13 cellular contexts compared by ENCODE assay signal in genomic region chr1:11920239-11920903, GRCh38. TPM values are rescaled to one million over a fixed set of nuclear protein-coding genes. Genes with fewer than 3 reads are reported as not detected.
DNase-seq lines count a peak whose midpoint lies in the region; ATAC-seq, FAIRE-seq and TF ChIP-seq lines count a peak whose summit lies in the region.
"Had no signal": no experiment of that assay in that cellular context is flagged by ENCODE, and none has a peak within 500 bp of the region (broad histone marks: within the 10 kb centered on the region; RNA-seq: fewer than 3 reads in every experiment).

No MANE protein-coding gene starts in this region.

- POLR2A ChIA-PET in HEK293 (lab: Yijun Ruan, JAX) = interaction anchor here (0.8 to 4.0 kb wide), 2 partner anchors 10 to 12 kb away, joined by 3 to 40 read pairs; no protein-coding TSS in a partner anchor

- no peaks in the 10 kb centered on the region for H3K27me3 ChIP-seq in small intestine (ENCODE audit: control insufficient read depth in 2 of 2, insufficient read depth in 2 of 2, low read length in 2 of 2)

- H3K4me1 ChIP-seq in HEK293 (ENCODE audit: control insufficient read depth, insufficient read depth, low read length) (peaks cover 4% of the 10 kb centered on the region; the same call in 1 of the 2 replicates), small intestine (ENCODE audit: control insufficient read depth in 2 of 2, insufficient read depth in 1 of 2, low read depth in 1 of 2, low read length in 1 of 2) (peaks cover 5 to 12% of the 10 kb centered on the region in 2 donors)

- peak; percentile 40 for ATAC-seq in left colon
- no peak for ATAC-seq in GM21529 (IDR thresholded peaks at IDR 0.05; ENCODE audit: unreplicated experiment)

- TF ChIP-seq CTCF in HEK293 (tag by site-specific recombination; IDR thresholded peaks at IDR 0.05) = no peak

- H3K36me3 ChIP-seq in HEK293 (ENCODE audit: control insufficient read depth in 2 of 2, insufficient read depth in 1 of 2, low read length in 2 of 2) (peaks cover 24 to 70% of the 10 kb centered on the region in 2 experiments; a peak in 2 of 3 replicates), small intestine (ENCODE audit: control insufficient read depth in 2 of 2, insufficient read depth in 2 of 2, low read length in 2 of 2) (peaks cover 7 to 8% of the 10 kb centered on the region in 2 donors)

- 21 to 52% (median 33%) methylated on average over 12 of the region's 12 CpGs for WGBS in small intestine, 3 donors

- FAIRE-seq in small intestine (lab: Jason Lieb, UNC) = no peak
- FAIRE-seq: D721Med had no signal

- intact Hi-C loops in left colon (cut with DNase I, micrococcal nuclease) = no loop called here

- H3K27ac ChIP-seq in HEK293 (ENCODE audit: extremely low read depth, low read depth, low read length) (no peak overlapping the region), small intestine (ENCODE audit: low read depth in 1 of 2, low read length in 1 of 2) (peak overlapping the region in 1 of 2 donors; percentile 3)

- CTCF ChIA-PET in HEK293 (lab: Yijun Ruan, JAX) = no interaction called here

- H3K9me3 ChIP-seq in HEK293 (ENCODE audit: control insufficient read depth, insufficient read depth, low read depth, low read length) (no peaks in the 10 kb centered on the region), small intestine (ENCODE audit: control insufficient read depth, low read depth) (no peaks in the 10 kb centered on the region)
- H3K9me3 ChIP-seq: HAP-1 had no signal

- H3K4me3 ChIP-seq in HEK293 (ENCODE audit: low read depth, low read length) (no peak overlapping the region), small intestine (ENCODE audit: low read depth in 1 of 2, low read length in 2 of 2) (peak overlapping the region in 1 of 2 donors; percentile 24)
- H3K4me3 ChIP-seq: HAP-1 had no signal

- DNase-seq in astrocyte of the hippocampus (ENCODE audit: low read depth, low spot score) (peak; percentile 81), left colon (no peak), small intestine (peak; percentile 51), NCI-H1092 treated with DMSO at 0.1 percent for 48 hours (lab: John Stamatoyannopoulos, UW) (no peak), NCI-H1930 (lab: John Stamatoyannopoulos, UW) (no peak)
- DNase-seq: islet precursor cell; stimulated activated CD4-positive, alpha-beta T cell treated with anti-CD3 and anti-CD28 coated beads, Interleukin-2, amount 100 ng/mL, for 24 hours; stimulated activated naive CD4-positive, alpha-beta T cell; SW 1271 had no signal

TF ChIP-seq in HEK293, 187 proteins besides CTCF, POLR2A, EP300 and RAD21 (continues in another document):
- TF ChIP-seq ZNF354C (tag by site-specific recombination; IDR thresholded peaks at IDR 0.05; ENCODE audit: borderline replicate concordance, low read depth) (no peak), ZNF449 (tag by site-specific recombination; IDR thresholded peaks at IDR 0.05) (no peak), ZNF560 (tag by site-specific recombination; IDR thresholded peaks at IDR 0.05; ENCODE audit: borderline replicate concordance) (no peak), ZNF335 (tag by site-specific recombination; conservative IDR thresholded peaks at IDR 0.05) (no peak), KLF1 (tag by site-specific recombination; IDR thresholded peaks at IDR 0.05) (no peak), PRDM1 (tag by site-specific recombination; IDR thresholded peaks at IDR 0.05) (no peak; the same call in 1 of the 2 replicates), ZBTB17 (tag by site-specific recombination; IDR thresholded peaks at IDR 0.05) (peak; percentile 54), HIC1 (tag by site-specific recombination; IDR thresholded peaks at IDR 0.05) (no peak), ZBTB1 (tag by site-specific recombination; IDR thresholded peaks at IDR 0.05) (no peak), WT1 (tag by site-specific recombination; IDR thresholded peaks at IDR 0.05) (no peak), ZNF654 (tag by site-specific recombination; IDR thresholded peaks at IDR 0.05; ENCODE audit: low read depth) (no peak), ZNF600 (tag by site-specific recombination; IDR thresholded peaks at IDR 0.05) (no peak), ZBTB6 (tag by site-specific recombination; IDR thresholded peaks at IDR 0.05) (no peak), BCL11B (tag by site-specific recombination; IDR thresholded peaks at IDR 0.05; ENCODE audit: low read depth) (no peak), ZNF645 (tag by site-specific recombination; IDR thresholded peaks at IDR 0.05) (no peak), ZFHX2 (tag by site-specific recombination; conservative IDR thresholded peaks at IDR 0.05) (peak; percentile 42), ZNF529 (tag by site-specific recombination; IDR thresholded peaks at IDR 0.05; ENCODE audit: insufficient replicate concordance) (no peak), ZNF2 (tag by site-specific recombination; IDR thresholded peaks at IDR 0.05) (no peak), ZNF639 (tag by site-specific recombination; IDR thresholded peaks at IDR 0.05) (no peak), ZNF623 (tag by site-specific recombination; IDR thresholded peaks at IDR 0.05) (no peak), ZNF266 (tag by site-specific recombination; IDR thresholded peaks at IDR 0.05; ENCODE audit: low read depth) (no peak)

RNA-seq across cellular contexts. Expression of gene KIAA2013, which starts 5.9 kb away (rescaled TPM):
- 100 to 1,000 TPM; 105 to 120 TPM for total RNA-seq in left colon
- polyA plus RNA-seq in small intestine = 10 to 100 TPM; 76.5 to 78.0 (median 76.7) TPM

RNA-seq across cellular contexts. Expression of gene PLOD1, which starts 14.1 kb away (rescaled TPM):
- 10 to 100 TPM; 36.4 to 49.8 TPM for total RNA-seq in left colon
- 10 to 100 TPM; 26.7 to 43.2 (median 43.1) TPM for polyA plus RNA-seq in small intestine

RNA-seq across cellular contexts. Expression of gene MFN2, which starts 59.9 kb away (rescaled TPM):
- total RNA-seq in left colon = 10 to 100 TPM; 93.9 to 99.6 TPM
- 10 to 100 TPM; 60.3 to 87.0 (median 85.9) TPM for polyA plus RNA-seq in small intestine

Comparison
In these comparisons a context has a peak if more than half of its experiments do, and no peak if none do; other contexts are left out.
1. DNase-seq: peak in astrocyte of the hippocampus (single experiment) and small intestine (single experiment); none in left colon (0 of 2), NCI-H1092 treated with DMSO at 0.1 percent for 48 hours (single experiment) and NCI-H1930 (0 of 2).